1 cellular context compared by ENCODE assay signal in genomic region chr10:47311900-47312662, GRCh38.
TF ChIP-seq lines count a peak whose summit lies in the region.

No MANE protein-coding gene starts in this region.

TF ChIP-seq in SK-N-SH treated with all-trans-retinoic acid at 6 μM for 48 hours, 23 proteins besides CTCF, POLR2A, EP300 and RAD21 (continued from another document):
- TF ChIP-seq PATZ1 (CRISPR knock-in tag; IDR thresholded peaks at IDR 0.05; ENCODE audit: borderline replicate concordance) (no peak), ZNF70 (CRISPR knock-in tag; IDR thresholded peaks at IDR 0.05) (no peak), ZC3H10 (CRISPR knock-in tag; IDR thresholded peaks at IDR 0.05) (no peak), ZFP30 (CRISPR knock-in tag; IDR thresholded peaks at IDR 0.05) (no peak), ZNF8 (CRISPR knock-in tag; IDR thresholded peaks at IDR 0.05) (no peak), BACH2 (CRISPR knock-in tag; IDR thresholded peaks at IDR 0.05; ENCODE audit: borderline replicate concordance) (no peak), CREB5 (CRISPR knock-in tag; IDR thresholded peaks at IDR 0.05; ENCODE audit: low read depth) (no peak), TCF4 (CRISPR knock-in tag; IDR thresholded peaks at IDR 0.05; ENCODE audit: borderline replicate concordance) (no peak), ZNF565 (CRISPR knock-in tag; conservative IDR thresholded peaks at IDR 0.05; ENCODE audit: low read depth) (no peak)
